ENCODE assay signal across 28 cellular contexts in genomic region chr2:18684202-18685040, GRCh38.
DNase-seq lines count a peak whose midpoint lies in the region; ATAC-seq and TF ChIP-seq lines count a peak whose summit lies in the region.
"Had no signal": no experiment of that assay in that cellular context is flagged by ENCODE, and none has a peak within 500 bp of the region (broad histone marks: within the 10 kb centered on the region; RNA-seq: fewer than 3 reads in every experiment).

No MANE protein-coding gene starts in this region.

- H4K20me1 ChIP-seq in SK-N-SH (ENCODE audit: insufficient read depth) (no peaks in the 10 kb centered on the region), smooth muscle cell (ENCODE audit: low read depth) (no peaks in the 10 kb centered on the region)

- H3K9me2 ChIP-seq in SK-N-SH = no peaks in the 10 kb centered on the region

- no peak for TF ChIP-seq RAD21 in SK-N-SH (IDR thresholded peaks at IDR 0.05; ENCODE audit: low read length)

- CTCF ChIA-PET in SK-N-SH (lab: Yijun Ruan, JAX) = interaction anchor here (1.2 kb wide), 1 partner anchor 64 kb away, joined by 4 read pairs; no protein-coding TSS in a partner anchor

- 14% methylated on average over 2 of the region's 2 CpGs for WGBS in SK-N-SH (ENCODE audit: low lambda C conversion rate)
- WGBS in smooth muscle cell (ENCODE audit: low lambda C conversion rate) = 31% methylated on average over 2 of the region's 2 CpGs
- WGBS in esophagus squamous epithelium, 2 donors = 60 to 62% methylated on average over 2 of the region's 2 CpGs

- H3K4me2 ChIP-seq in SK-N-SH (no peak overlapping the region), smooth muscle cell (peak overlapping the region; percentile 20)

- H3K9me3 ChIP-seq in SK-N-SH (no peaks in the 10 kb centered on the region), smooth muscle cell (replicated peaks; ENCODE audit: low read depth) (no peaks in the 10 kb centered on the region), ascending aorta (no peaks in the 10 kb centered on the region), esophagus squamous epithelium (no peaks in the 10 kb centered on the region)
- H3K9me3 ChIP-seq: lower lobe of right lung, tibial artery had no signal

- H3F3A ChIP-seq in SK-N-SH (replicated peaks; ENCODE audit: insufficient read depth) (no peaks in the 10 kb centered on the region), smooth muscle cell (ENCODE audit: low read depth) (peaks cover 4% of the 10 kb centered on the region)

- POLR2A ChIA-PET in SK-N-SH (lab: Yijun Ruan, JAX) = no interaction called here

- H3K27me3 ChIP-seq in SK-N-SH (ENCODE audit: insufficient read depth) (no peaks in the 10 kb centered on the region), smooth muscle cell (ENCODE audit: low read depth) (peaks cover 14% of the 10 kb centered on the region), ascending aorta (no peaks in the 10 kb centered on the region), esophagus squamous epithelium (no peaks in the 10 kb centered on the region)
- H3K27me3 ChIP-seq: brain microvascular endothelial cell, tibial artery had no signal

- ATAC-seq in GM18498 (IDR thresholded peaks at IDR 0.05; ENCODE audit: unreplicated experiment) = no peak
- ATAC-seq: activated T-cell treated with anti-CD3 and anti-CD28 coated beads, Interleukin-2, amount 50 U/mL, for 4 hours; lower lobe of right lung; naive thymus-derived CD8-positive, alpha-beta T cell; Right ventricle myocardium inferior had no signal

- TF ChIP-seq EP300 in SK-N-SH (IDR thresholded peaks at IDR 0.05; ENCODE audit: borderline replicate concordance in 1 of 2, low read depth in 1 of 2, low read length in 1 of 2) = peak in 1 of 2 experiments; percentile 18; a peak in 1 of 4 replicates

- intact Hi-C loops in ascending aorta (cut with DNase I) (no loop called here), esophagus squamous epithelium (cut with DNase I) (no loop called here)

- TF ChIP-seq CTCF in SK-N-SH (IDR thresholded peaks at IDR 0.05) = no peak
- TF ChIP-seq CTCF in fibroblast of villous mesenchyme (IDR thresholded peaks at IDR 0.05; ENCODE audit: insufficient read depth, low read depth, low read length) = no peak
- TF ChIP-seq CTCF in smooth muscle cell (IDR thresholded peaks at IDR 0.05; ENCODE audit: borderline replicate concordance, insufficient read depth, poor library complexity, severe bottlenecking) = no peak
- TF ChIP-seq CTCF in ascending aorta (IDR thresholded peaks at IDR 0.05) = no peak
- TF ChIP-seq CTCF in esophagus squamous epithelium (IDR thresholded peaks at IDR 0.05) = no peak

- DNase-seq in NCI-H1092 treated with DMSO at 0.1 percent for 48 hours (lab: John Stamatoyannopoulos, UW) (peak; percentile 30), NCI-H1092 (lab: John Stamatoyannopoulos, UW) (no peak), SK-N-SH (no peak), fibroblast of villous mesenchyme (ENCODE audit: low read depth) (peak; percentile 98), smooth muscle cell (lab: John Stamatoyannopoulos, UW; ENCODE audit: unreplicated experiment) (no peak), ascending aorta (ENCODE audit: low spot score in 2 of 2) (no peak), esophagus squamous epithelium (lab: John Stamatoyannopoulos, UW) (no peak)
- DNase-seq: activated CD4-positive, alpha-beta memory T cell treated with anti-CD3 and anti-CD28 coated beads, Interleukin-2, amount 10 ng/mL, durations not matched to agents 7 days and 5 days; activated T-cell treated with anti-CD3 and anti-CD28 coated beads, Interleukin-2, amount 50 U/mL, for 4 hours; brain microvascular endothelial cell; CD4-positive, alpha-beta T cell; cortex of kidney; DMS79; glutamatergic neuron; H7; immature natural killer cell; lower lobe of right lung; MV-4-11; naive thymus-derived CD8-positive, alpha-beta T cell; NCI-H2081; NCI-H524; stimulated activated CD4-positive, alpha-beta T cell treated with anti-CD3 and anti-CD28 coated beads, Interleukin-12 subunit alpha, Interleukin-12 subunit beta, amount 100 ng/mL, for 4 hours; T-helper 1 cell; tibial artery had no signal

- TF ChIP-seq POLR2A in esophagus squamous epithelium (IDR thresholded peaks at IDR 0.05) = no peak

- H3K27ac ChIP-seq in SK-N-SH (ENCODE audit: low read depth in 2 of 2, low read length in 1 of 2) = peak overlapping the region; percentile 23 to 25; a peak in 2 of 4 replicates
- no peak overlapping the region for H3K27ac ChIP-seq in smooth muscle cell (ENCODE audit: low read depth)
- no peak overlapping the region for H3K27ac ChIP-seq in ascending aorta
- no peak overlapping the region for H3K27ac ChIP-seq in esophagus squamous epithelium
- H3K27ac ChIP-seq: 22Rv1, brain microvascular endothelial cell, epithelial cell of prostate, lower lobe of right lung, tibial artery had no signal

- H3K4me3 ChIP-seq in SK-N-SH (ENCODE audit: low read depth in 2 of 2, low read length in 1 of 2) = no peak overlapping the region
- no peak overlapping the region for H3K4me3 ChIP-seq in fibroblast of villous mesenchyme (ENCODE audit: low read depth, low read length)
- no peak overlapping the region for H3K4me3 ChIP-seq in smooth muscle cell
- no peak overlapping the region for H3K4me3 ChIP-seq in ascending aorta
- no peak overlapping the region for H3K4me3 ChIP-seq in esophagus squamous epithelium
- H3K4me3 ChIP-seq: lower lobe of right lung, tibial artery had no signal

- H2AFZ ChIP-seq in SK-N-SH (ENCODE audit: low read depth) (no peak overlapping the region), smooth muscle cell (ENCODE audit: low read depth) (no peak overlapping the region)

- H3K36me3 ChIP-seq in SK-N-SH (replicated peaks in 1 of 2; ENCODE audit: control insufficient read depth in 1 of 2, insufficient read depth in 2 of 2, low read length in 1 of 2) (no peaks in the 10 kb centered on the region), smooth muscle cell (ENCODE audit: low read depth) (no peaks in the 10 kb centered on the region), ascending aorta (no peaks in the 10 kb centered on the region), esophagus squamous epithelium (no peaks in the 10 kb centered on the region)
- H3K36me3 ChIP-seq: brain microvascular endothelial cell, lower lobe of right lung, tibial artery had no signal

- H3K4me1 ChIP-seq in SK-N-SH (ENCODE audit: control insufficient read depth in 1 of 2, insufficient read depth in 2 of 2, low read depth in 1 of 2, low read length in 1 of 2) = peaks cover 5 to 12% of the 10 kb centered on the region in 2 experiments; a peak in 2 of 4 replicates
- no peaks in the 10 kb centered on the region for H3K4me1 ChIP-seq in smooth muscle cell (ENCODE audit: low read depth)
- no peaks in the 10 kb centered on the region for H3K4me1 ChIP-seq in ascending aorta
- H3K4me1 ChIP-seq in esophagus squamous epithelium = no peaks in the 10 kb centered on the region
- H3K4me1 ChIP-seq: lower lobe of right lung, tibial artery had no signal

- no peaks in the 10 kb centered on the region for H3K79me2 ChIP-seq in SK-N-SH (ENCODE audit: insufficient read depth)
- no peaks in the 10 kb centered on the region for H3K79me2 ChIP-seq in smooth muscle cell (ENCODE audit: low read depth)

- H3K9ac ChIP-seq in SK-N-SH (no peak overlapping the region), smooth muscle cell (ENCODE audit: low read depth) (no peak overlapping the region)

TF ChIP-seq in SK-N-SH, 30 proteins besides CTCF, POLR2A, EP300 and RAD21:
- TF ChIP-seq PBX3 (IDR thresholded peaks at IDR 0.05) = 0 out of 2 replicates have a peak, but pooled peaks have one; percentile 10
- no peak for TF ChIP-seq NRF1 (IDR thresholded peaks at IDR 0.05; ENCODE audit: low read depth, low read length)

Comparison
In these comparisons a context has a peak if more than half of its experiments do, and no peak if none do; other contexts are left out.
1. DNase-seq: peak in NCI-H1092 treated with DMSO at 0.1 percent for 48 hours (single experiment) and fibroblast of villous mesenchyme (single experiment); none in NCI-H1092 (single experiment), SK-N-SH (single experiment), smooth muscle cell (single experiment), ascending aorta (0 of 2) and esophagus squamous epithelium (single experiment).
2. H3K27ac ChIP-seq: peak in SK-N-SH (2 of 2); none in smooth muscle cell (single experiment), ascending aorta (0 of 2) and esophagus squamous epithelium (0 of 4).